8 cellular contexts compared by ENCODE assay signal in the genomic region with DNA sequence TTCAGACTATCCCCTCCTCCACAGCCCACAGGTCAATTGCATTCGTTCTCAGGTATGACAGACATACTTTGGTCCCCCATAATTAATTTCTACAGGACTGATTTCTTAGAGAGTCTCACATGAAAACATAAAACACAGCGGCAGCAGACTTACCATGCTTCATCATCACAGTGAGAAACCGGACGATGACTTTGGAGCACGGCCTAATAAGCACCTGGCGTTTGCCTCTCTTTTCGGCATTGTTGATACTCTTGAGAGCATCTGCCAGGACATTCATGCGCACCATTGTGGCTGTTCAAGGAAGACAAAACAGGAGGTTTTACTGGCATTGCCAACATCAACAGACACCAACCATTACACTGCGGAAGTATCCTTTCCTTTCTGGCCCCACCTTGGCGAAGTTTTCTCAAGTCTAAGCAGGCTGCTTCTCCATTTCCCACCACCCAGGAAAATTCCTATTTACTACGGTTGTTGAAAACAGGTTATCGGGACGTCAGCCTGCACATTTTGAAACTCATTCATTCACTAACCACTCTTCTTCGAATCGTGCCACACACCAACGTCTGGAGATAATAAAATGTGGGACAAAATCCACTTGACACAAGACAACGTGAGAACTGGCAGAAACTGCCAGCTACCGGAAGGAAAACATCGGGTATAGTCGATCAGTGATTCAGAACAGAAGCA. TPM values are rescaled to one million over a fixed set of nuclear protein-coding genes. Genes with fewer than 3 reads are reported as not detected.
A peak's percentile ranks its signal among the peaks of the same experiment; 100 is the strongest.
DNase-seq lines count a peak whose midpoint lies in the region; ATAC-seq, FAIRE-seq and TF ChIP-seq lines count a peak whose summit lies in the region.

No MANE protein-coding gene starts in this region.

- H3K9me3 ChIP-seq in ES-I3 (ENCODE audit: control insufficient read depth, insufficient read depth, low read length) = no peaks in the 10 kb centered on the region
- H3K9me3 ChIP-seq in OCI-LY7 (ENCODE audit: low read length) = no peaks in the 10 kb centered on the region
- no peaks in the 10 kb centered on the region for H3K9me3 ChIP-seq in pancreas

- H3K27ac ChIP-seq in OCI-LY7 (ENCODE audit: low read depth, low read length, poor library complexity, severe bottlenecking) (peak overlapping the region; percentile 64), pancreas (peak overlapping the region in 1 of 4 donors; percentile 78)

- POLR2A ChIA-PET in OCI-LY7 (lab: Charles Lee) = interaction anchor here (0.6 to 6.3 kb wide), 2 partner anchors 12 to 299 kb away, joined by 3 to 64 read pairs; a partner anchor contains a TSS

- 4% methylated on average over 20 of the region's 20 CpGs for WGBS in pancreas, 2 donors

- peaks cover 18% of the 10 kb centered on the region; the same call in 1 of the 2 replicates for H3K4me1 ChIP-seq in ES-I3 (ENCODE audit: insufficient read depth, low read length)
- peaks cover 42% of the 10 kb centered on the region for H3K4me1 ChIP-seq in OCI-LY7 (ENCODE audit: insufficient read depth, low read length, poor library complexity, severe bottlenecking)
- peaks cover 12 to 36% (median 25%) of the 10 kb centered on the region in 3 donors for H3K4me1 ChIP-seq in pancreas

- TF ChIP-seq CTCF in OCI-LY7 (conservative IDR thresholded peaks at IDR 0.05; ENCODE audit: low read length) (no peak), epithelial cell of proximal tubule (conservative IDR thresholded peaks at IDR 0.05; ENCODE audit: low read depth, low read length) (no peak), pancreas (IDR thresholded peaks at IDR 0.05) (no peak)

- H3K79me2 ChIP-seq in OCI-LY7 (ENCODE audit: insufficient read depth, low read depth, low read length) = peaks cover 72% of the 10 kb centered on the region

- CTCF ChIA-PET in OCI-LY7 (lab: Charles Lee; ENCODE audit: unreplicated experiment) = no interaction called here

- FAIRE-seq in pancreas (lab: Jason Lieb, UNC) = no peak

- H3K9ac ChIP-seq in ES-I3 (ENCODE audit: low read depth, low read length) = peak overlapping the region; percentile 90

- H3K4me3 ChIP-seq in OCI-LY7 (ENCODE audit: low read depth, low read length, poor library complexity, severe bottlenecking) = peak overlapping the region; percentile 85
- H3K4me3 ChIP-seq in epithelial cell of proximal tubule (ENCODE audit: low read depth, low read length) = peak overlapping the region; percentile 100
- H3K4me3 ChIP-seq in pancreas = peak overlapping the region; percentile 81 to 93 (median 84)

- peaks cover 55% of the 10 kb centered on the region for H4K20me1 ChIP-seq in OCI-LY7 (ENCODE audit: insufficient read depth, low read length)

- no peak for ATAC-seq in pancreas

- peak overlapping the region; percentile 85 for H3K4me2 ChIP-seq in OCI-LY7 (ENCODE audit: low read length)

- no peaks in the 10 kb centered on the region for H3K27me3 ChIP-seq in pancreas

- H3K36me3 ChIP-seq in ES-I3 (ENCODE audit: insufficient read depth, low read length) (peaks cover 53% of the 10 kb centered on the region), OCI-LY7 (ENCODE audit: insufficient read depth, low read length) (peaks cover 92% of the 10 kb centered on the region), pancreas (peaks cover 4 to 44% (median 27%) of the 10 kb centered on the region in 3 donors)

- intact Hi-C loops in OCI-LY7 (cut with micrococcal nuclease; ENCODE audit: unreplicated experiment) = loop anchor here (5.0 kb wide), 1 partner anchor 278 kb away; a partner anchor contains a TSS
- intact Hi-C loops in pancreas (cut with DNase I) = no loop called here

- H2AFZ ChIP-seq in OCI-LY7 (ENCODE audit: low read length) = no peak overlapping the region

- DNase-seq in OCI-LY7 (ENCODE audit: low spot score) (peak; percentile 47), epithelial cell of proximal tubule (ENCODE audit: low read depth) (no peak), pancreas (no peak), DMS79 (lab: John Stamatoyannopoulos, UW) (no peak), NOMO-1 treated with dmso at 0.1 percent for 144 hours (lab: John Stamatoyannopoulos, UW; ENCODE audit: unreplicated experiment) (no peak), cerebellum (ENCODE audit: low spot score) (no peak), activated gamma-delta T cell (lab: John Stamatoyannopoulos, UW) (no peak)

- no peaks in the 10 kb centered on the region for H3K9me2 ChIP-seq in OCI-LY7 (ENCODE audit: insufficient read depth, low read length)

- BruUV-seq in OCI-LY7 (replicated peaks; lab: Mats Ljungman, UMichigan) = no TSS peak

RNA-seq across cellular contexts. Expression of a gene that starts 1.2 kb away (rescaled TPM):
- 2,355 and 2,645 TPM in 2 replicates for total RNA-seq in OCI-LY7 (2014; rRNA removed; shearing (Covaris generic))
- total RNA-seq in OCI-LY7 (2022) (1,902 and 2,030 TPM in 2 replicates), epithelial cell of proximal tubule (1,709 and 2,356 TPM in 2 replicates), pancreas (100 to 1,000 TPM; 521 to 940 (median 762) TPM), cerebellum (699 TPM)
- polyA plus RNA-seq in pancreas = 1,000 to 10,000 TPM; 1,660 to 1,808 TPM

RNA-seq across cellular contexts. Expression of a gene that starts 12.4 kb away (rescaled TPM):
- 322 and 349 TPM in 2 replicates for total RNA-seq in OCI-LY7 (2014; rRNA removed; shearing (Covaris generic))
- total RNA-seq in OCI-LY7 (2022) (224 and 233 TPM in 2 replicates), epithelial cell of proximal tubule (489 and 536 TPM in 2 replicates), pancreas (10 to 100 TPM; 28.9 to 73.3 (median 42.3) TPM), cerebellum (320 TPM)
- polyA plus RNA-seq in pancreas = 10 to 100 TPM; 30.6 to 82.3 TPM
